In the genomic region with DNA sequence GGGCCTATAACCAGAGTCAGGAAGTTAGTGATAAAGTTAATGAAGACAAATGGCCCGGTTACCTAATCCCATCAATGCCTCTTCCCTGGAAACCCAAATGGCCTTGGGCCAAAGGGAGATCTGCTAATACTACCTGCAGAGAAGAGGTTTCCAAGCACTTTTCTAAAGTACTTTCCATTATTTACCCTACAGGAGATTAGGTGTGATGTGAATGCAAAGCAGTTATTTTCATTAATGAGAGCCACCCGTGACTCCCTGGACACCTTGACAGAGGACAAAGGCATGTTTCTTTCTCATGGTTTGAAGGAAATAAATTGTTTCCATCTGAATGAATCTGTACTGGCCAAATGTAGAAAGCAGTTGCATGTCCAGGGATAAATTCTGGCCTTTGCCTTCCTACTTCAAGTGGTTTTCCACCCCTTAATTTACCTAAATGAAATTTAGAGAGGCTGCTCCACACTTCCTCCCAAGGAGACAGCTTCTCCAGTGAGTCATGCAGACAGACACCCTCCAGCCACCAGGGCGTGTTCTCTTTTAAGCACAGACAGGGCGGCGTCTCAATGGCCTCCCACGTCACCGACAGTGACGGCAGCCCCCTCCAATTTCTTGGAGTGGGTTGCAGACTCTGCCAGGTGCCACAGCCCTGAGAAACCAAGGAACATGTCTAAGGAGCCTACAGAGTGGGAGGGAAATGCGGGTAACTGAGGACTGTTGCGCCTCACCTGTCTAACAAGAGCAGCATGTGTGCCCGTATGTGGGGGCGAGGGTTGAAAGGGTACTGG, we compare ENCODE assay signal across 1 cellular context.
TF ChIP-seq lines count a peak whose summit lies in the region.

No MANE protein-coding gene starts in this region.

TF ChIP-seq in HEK293, 187 proteins besides CTCF, POLR2A, EP300 and RAD21 (continued from another document and continues in another):
- TF ChIP-seq, protein P1, sequence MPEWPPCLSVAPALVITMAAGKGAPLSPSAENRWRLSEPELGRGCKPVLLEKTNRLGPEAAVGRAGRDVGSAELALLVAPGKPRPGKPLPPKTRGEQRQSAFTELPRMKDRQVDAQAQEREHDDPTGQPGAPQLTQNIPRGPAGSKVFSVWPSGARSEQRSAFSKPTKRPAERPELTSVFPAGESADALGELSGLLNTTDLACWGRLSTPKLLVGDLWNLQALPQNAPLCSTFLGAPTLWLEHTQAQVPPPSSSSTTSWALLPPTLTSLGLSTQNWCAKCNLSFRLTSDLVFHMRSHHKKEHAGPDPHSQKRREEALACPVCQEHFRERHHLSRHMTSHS (tag by site-specific recombination; IDR thresholded peaks at IDR 0.05), result no peak
- 0 out of 2 replicates have a peak, but pooled peaks have one; percentile 54 for TF ChIP-seq ZNF391 (tag by site-specific recombination; IDR thresholded peaks at IDR 0.05; ENCODE audit: borderline replicate concordance, low read depth)
- no peak for TF ChIP-seq ZNF792 (tag by site-specific recombination; IDR thresholded peaks at IDR 0.05)
- TF ChIP-seq ZNF654 (tag by site-specific recombination; IDR thresholded peaks at IDR 0.05; ENCODE audit: low read depth), result no peak
- TF ChIP-seq ZNF664 (tag by site-specific recombination; IDR thresholded peaks at IDR 0.05), result no peak
- no peak for TF ChIP-seq ZNF560 (tag by site-specific recombination; IDR thresholded peaks at IDR 0.05; ENCODE audit: borderline replicate concordance)
- TF ChIP-seq, protein P2, sequence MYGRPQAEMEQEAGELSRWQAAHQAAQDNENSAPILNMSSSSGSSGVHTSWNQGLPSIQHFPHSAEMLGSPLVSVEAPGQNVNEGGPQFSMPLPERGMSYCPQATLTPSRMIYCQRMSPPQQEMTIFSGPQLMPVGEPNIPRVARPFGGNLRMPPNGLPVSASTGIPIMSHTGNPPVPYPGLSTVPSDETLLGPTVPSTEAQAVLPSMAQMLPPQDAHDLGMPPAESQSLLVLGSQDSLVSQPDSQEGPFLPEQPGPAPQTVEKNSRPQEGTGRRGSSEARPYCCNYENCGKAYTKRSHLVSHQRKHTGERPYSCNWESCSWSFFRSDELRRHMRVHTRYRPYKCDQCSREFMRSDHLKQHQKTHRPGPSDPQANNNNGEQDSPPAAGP (tag by site-specific recombination; IDR thresholded peaks at IDR 0.05), result 0 out of 2 replicates have a peak, but pooled peaks have one; percentile 19
- TF ChIP-seq ZNF169 (tag by site-specific recombination; IDR thresholded peaks at IDR 0.05), result no peak
- TF ChIP-seq ZNF174 (tag by site-specific recombination; IDR thresholded peaks at IDR 0.05), result no peak
- TF ChIP-seq ZNF366 (tag by site-specific recombination; conservative IDR thresholded peaks at IDR 0.05), result peak; percentile 81
- TF ChIP-seq ZNF292 (tag by site-specific recombination; IDR thresholded peaks at IDR 0.05; ENCODE audit: borderline replicate concordance, low read depth), result no peak
- TF ChIP-seq, protein P3, sequence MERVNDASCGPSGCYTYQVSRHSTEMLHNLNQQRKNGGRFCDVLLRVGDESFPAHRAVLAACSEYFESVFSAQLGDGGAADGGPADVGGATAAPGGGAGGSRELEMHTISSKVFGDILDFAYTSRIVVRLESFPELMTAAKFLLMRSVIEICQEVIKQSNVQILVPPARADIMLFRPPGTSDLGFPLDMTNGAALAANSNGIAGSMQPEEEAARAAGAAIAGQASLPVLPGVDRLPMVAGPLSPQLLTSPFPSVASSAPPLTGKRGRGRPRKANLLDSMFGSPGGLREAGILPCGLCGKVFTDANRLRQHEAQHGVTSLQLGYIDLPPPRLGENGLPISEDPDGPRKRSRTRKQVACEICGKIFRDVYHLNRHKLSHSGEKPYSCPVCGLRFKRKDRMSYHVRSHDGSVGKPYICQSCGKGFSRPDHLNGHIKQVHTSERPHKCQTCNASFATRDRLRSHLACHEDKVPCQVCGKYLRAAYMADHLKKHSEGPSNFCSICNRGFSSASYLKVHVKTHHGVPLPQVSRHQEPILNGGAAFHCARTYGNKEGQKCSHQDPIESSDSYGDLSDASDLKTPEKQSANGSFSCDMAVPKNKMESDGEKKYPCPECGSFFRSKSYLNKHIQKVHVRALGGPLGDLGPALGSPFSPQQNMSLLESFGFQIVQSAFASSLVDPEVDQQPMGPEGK (tag by site-specific recombination; IDR thresholded peaks at IDR 0.05), result no peak; the same call in 1 of the 2 replicates
- no peak for TF ChIP-seq ZNF501 (tag by site-specific recombination; IDR thresholded peaks at IDR 0.05)
- TF ChIP-seq ZNF670 (tag by site-specific recombination; IDR thresholded peaks at IDR 0.05; ENCODE audit: low read depth), result no peak
- no peak for TF ChIP-seq ZNF416 (tag by site-specific recombination; IDR thresholded peaks at IDR 0.05)
- TF ChIP-seq, protein P4, sequence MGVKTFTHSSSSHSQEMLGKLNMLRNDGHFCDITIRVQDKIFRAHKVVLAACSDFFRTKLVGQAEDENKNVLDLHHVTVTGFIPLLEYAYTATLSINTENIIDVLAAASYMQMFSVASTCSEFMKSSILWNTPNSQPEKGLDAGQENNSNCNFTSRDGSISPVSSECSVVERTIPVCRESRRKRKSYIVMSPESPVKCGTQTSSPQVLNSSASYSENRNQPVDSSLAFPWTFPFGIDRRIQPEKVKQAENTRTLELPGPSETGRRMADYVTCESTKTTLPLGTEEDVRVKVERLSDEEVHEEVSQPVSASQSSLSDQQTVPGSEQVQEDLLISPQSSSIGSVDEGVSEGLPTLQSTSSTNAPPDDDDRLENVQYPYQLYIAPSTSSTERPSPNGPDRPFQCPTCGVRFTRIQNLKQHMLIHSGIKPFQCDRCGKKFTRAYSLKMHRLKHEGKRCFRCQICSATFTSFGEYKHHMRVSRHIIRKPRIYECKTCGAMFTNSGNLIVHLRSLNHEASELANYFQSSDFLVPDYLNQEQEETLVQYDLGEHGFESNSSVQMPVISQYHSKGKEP (tag by site-specific recombination; IDR thresholded peaks at IDR 0.05), result peak; percentile 13; the same call in 1 of the 2 replicates
- TF ChIP-seq, protein P5, sequence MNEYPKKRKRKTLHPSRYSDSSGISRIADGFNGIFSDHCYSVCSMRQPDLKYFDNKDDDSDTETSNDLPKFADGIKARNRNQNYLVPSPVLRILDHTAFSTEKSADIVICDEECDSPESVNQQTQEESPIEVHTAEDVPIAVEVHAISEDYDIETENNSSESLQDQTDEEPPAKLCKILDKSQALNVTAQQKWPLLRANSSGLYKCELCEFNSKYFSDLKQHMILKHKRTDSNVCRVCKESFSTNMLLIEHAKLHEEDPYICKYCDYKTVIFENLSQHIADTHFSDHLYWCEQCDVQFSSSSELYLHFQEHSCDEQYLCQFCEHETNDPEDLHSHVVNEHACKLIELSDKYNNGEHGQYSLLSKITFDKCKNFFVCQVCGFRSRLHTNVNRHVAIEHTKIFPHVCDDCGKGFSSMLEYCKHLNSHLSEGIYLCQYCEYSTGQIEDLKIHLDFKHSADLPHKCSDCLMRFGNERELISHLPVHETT (tag by site-specific recombination; IDR thresholded peaks at IDR 0.05), result peak; percentile 67; the same call in 1 of the 2 replicates
- TF ChIP-seq ZNF16 (tag by site-specific recombination; IDR thresholded peaks at IDR 0.05; ENCODE audit: low read depth), result no peak
- TF ChIP-seq, protein P6, sequence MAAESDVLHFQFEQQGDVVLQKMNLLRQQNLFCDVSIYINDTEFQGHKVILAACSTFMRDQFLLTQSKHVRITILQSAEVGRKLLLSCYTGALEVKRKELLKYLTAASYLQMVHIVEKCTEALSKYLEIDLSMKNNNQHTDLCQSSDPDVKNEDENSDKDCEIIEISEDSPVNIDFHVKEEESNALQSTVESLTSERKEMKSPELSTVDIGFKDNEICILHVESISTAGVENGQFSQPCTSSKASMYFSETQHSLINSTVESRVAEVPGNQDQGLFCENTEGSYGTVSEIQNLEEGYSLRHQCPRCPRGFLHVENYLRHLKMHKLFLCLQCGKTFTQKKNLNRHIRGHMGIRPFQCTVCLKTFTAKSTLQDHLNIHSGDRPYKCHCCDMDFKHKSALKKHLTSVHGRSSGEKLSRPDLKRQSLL (tag by site-specific recombination; IDR thresholded peaks at IDR 0.05), result no peak
- TF ChIP-seq, protein P7, sequence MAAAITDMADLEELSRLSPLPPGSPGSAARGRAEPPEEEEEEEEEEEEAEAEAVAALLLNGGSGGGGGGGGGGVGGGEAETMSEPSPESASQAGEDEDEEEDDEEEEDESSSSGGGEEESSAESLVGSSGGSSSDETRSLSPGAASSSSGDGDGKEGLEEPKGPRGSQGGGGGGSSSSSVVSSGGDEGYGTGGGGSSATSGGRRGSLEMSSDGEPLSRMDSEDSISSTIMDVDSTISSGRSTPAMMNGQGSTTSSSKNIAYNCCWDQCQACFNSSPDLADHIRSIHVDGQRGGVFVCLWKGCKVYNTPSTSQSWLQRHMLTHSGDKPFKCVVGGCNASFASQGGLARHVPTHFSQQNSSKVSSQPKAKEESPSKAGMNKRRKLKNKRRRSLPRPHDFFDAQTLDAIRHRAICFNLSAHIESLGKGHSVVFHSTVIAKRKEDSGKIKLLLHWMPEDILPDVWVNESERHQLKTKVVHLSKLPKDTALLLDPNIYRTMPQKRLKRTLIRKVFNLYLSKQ (tag by site-specific recombination; IDR thresholded peaks at IDR 0.05; ENCODE audit: borderline replicate concordance), result no peak
- peak; percentile 11; the same call in 1 of the 2 replicates for TF ChIP-seq GLIS2 (tag by site-specific recombination; IDR thresholded peaks at IDR 0.05)
- no peak for TF ChIP-seq ZNF350 (tag by site-specific recombination; IDR thresholded peaks at IDR 0.05)
- TF ChIP-seq, protein P8, sequence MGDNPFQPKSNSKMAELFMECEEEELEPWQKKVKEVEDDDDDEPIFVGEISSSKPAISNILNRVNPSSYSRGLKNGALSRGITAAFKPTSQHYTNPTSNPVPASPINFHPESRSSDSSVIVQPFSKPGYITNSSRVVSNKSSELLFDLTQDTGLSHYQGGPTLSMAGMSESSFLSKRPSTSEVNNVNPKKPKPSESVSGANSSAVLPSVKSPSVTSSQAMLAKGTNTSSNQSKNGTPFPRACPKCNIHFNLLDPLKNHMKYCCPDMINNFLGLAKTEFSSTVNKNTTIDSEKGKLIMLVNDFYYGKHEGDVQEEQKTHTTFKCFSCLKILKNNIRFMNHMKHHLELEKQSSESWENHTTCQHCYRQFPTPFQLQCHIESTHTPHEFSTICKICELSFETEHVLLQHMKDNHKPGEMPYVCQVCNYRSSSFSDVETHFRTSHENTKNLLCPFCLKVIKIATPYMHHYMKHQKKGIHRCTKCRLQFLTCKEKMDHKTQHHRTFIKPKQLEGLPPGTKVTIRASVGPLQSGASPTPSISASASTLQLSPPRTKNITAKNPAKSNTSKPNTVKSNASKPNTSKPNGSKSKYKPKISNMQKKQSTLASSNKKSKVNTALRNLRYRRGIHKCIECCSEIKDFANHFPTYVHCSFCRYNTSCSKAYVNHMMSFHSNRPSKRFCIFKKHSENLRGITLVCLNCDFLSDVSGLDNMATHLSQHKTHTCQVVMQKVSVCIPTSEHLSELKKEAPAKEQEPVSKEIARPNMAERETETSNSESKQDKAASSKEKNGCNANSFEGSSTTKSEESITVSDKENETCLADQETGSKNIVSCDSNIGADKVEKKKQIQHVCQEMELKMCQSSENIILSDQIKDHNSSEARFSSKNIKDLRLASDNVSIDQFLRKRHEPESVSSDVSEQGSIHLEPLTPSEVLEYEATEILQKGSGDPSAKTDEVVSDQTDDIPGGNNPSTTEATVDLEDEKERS (tag by site-specific recombination; IDR thresholded peaks at IDR 0.05), result no peak
- peak; percentile 70 for TF ChIP-seq ZFHX2 (tag by site-specific recombination; conservative IDR thresholded peaks at IDR 0.05)
- no peak for TF ChIP-seq ZBTB21 (tag by site-specific recombination; IDR thresholded peaks at IDR 0.05)
- no peak for TF ChIP-seq ZNF239 (tag by site-specific recombination; IDR thresholded peaks at IDR 0.05)
- no peak for TF ChIP-seq ZNF138 (tag by site-specific recombination; IDR thresholded peaks at IDR 0.05; ENCODE audit: borderline replicate concordance)
- no peak for TF ChIP-seq YY2 (tag by site-specific recombination; IDR thresholded peaks at IDR 0.05)
- no peak for TF ChIP-seq ZNF132 (tag by site-specific recombination; IDR thresholded peaks at IDR 0.05; ENCODE audit: borderline replicate concordance)
- peak; percentile 75 for TF ChIP-seq EGR2 (tag by site-specific recombination; IDR thresholded peaks at IDR 0.05; ENCODE audit: low read depth)
- TF ChIP-seq ZNF707 (tag by site-specific recombination; IDR thresholded peaks at IDR 0.05), result no peak
- TF ChIP-seq ZNF776 (tag by site-specific recombination; IDR thresholded peaks at IDR 0.05; ENCODE audit: borderline replicate concordance), result no peak
- no peak for TF ChIP-seq ZSCAN23 (tag by site-specific recombination; IDR thresholded peaks at IDR 0.05)
- no peak for TF ChIP-seq ZNF777 (tag by site-specific recombination; IDR thresholded peaks at IDR 0.05; ENCODE audit: borderline replicate concordance)
- TF ChIP-seq ZSCAN16 (tag by site-specific recombination; IDR thresholded peaks at IDR 0.05), result peak; percentile 93
- TF ChIP-seq ZNF510 (tag by site-specific recombination; IDR thresholded peaks at IDR 0.05; ENCODE audit: insufficient replicate concordance), result no peak
- TF ChIP-seq ZNF747 (tag by site-specific recombination; IDR thresholded peaks at IDR 0.05), result no peak
- TF ChIP-seq ZFP41 (tag by site-specific recombination; IDR thresholded peaks at IDR 0.05; ENCODE audit: borderline replicate concordance), result no peak
- TF ChIP-seq ZNF335 (tag by site-specific recombination; conservative IDR thresholded peaks at IDR 0.05), result no peak
- TF ChIP-seq TRIM28 (IDR thresholded peaks at IDR 0.05; ENCODE audit: borderline replicate concordance, low read length), result peak; percentile 86; the same call in 1 of the 2 replicates
- no peak for TF ChIP-seq ZNF10 (tag by site-specific recombination; IDR thresholded peaks at IDR 0.05)
- TF ChIP-seq, protein P9, sequence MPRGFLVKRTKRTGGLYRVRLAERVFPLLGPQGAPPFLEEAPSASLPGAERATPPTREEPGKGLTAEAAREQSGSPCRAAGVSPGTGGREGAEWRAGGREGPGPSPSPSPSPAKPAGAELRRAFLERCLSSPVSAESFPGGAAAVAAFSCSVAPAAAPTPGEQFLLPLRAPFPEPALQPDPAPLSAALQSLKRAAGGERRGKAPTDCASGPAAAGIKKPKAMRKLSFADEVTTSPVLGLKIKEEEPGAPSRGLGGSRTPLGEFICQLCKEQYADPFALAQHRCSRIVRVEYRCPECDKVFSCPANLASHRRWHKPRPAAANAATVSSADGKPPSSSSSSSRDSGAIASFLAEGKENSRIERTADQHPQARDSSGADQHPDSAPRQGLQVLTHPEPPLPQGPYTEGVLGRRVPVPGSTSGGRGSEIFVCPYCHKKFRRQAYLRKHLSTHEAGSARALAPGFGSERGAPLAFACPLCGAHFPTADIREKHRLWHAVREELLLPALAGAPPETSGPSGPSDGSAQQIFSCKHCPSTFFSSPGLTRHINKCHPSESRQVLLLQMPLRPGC (tag by site-specific recombination; IDR thresholded peaks at IDR 0.05), result peak; percentile 30; the same call in 1 of the 2 replicates
- no peak for TF ChIP-seq ZNF544 (tag by site-specific recombination; IDR thresholded peaks at IDR 0.05)
- TF ChIP-seq ZNF785 (tag by site-specific recombination; IDR thresholded peaks at IDR 0.05), result no peak
- TF ChIP-seq ZNF423 (tag by site-specific recombination; IDR thresholded peaks at IDR 0.05), result no peak
